Comparison of ENCODE assay signal across 18 cellular contexts in genomic region chr6:146890644-146891434, GRCh38.
DNase-seq lines count a peak whose midpoint lies in the region; ATAC-seq and TF ChIP-seq lines count a peak whose summit lies in the region.
"Had no signal": no experiment of that assay in that cellular context is flagged by ENCODE, and none has a peak within 500 bp of the region (broad histone marks: within the 10 kb centered on the region; RNA-seq: fewer than 3 reads in every experiment).

No MANE protein-coding gene starts in this region.

- H3K27me3 ChIP-seq in CD8-positive, alpha-beta memory T cell (ENCODE audit: insufficient read depth, low read length, poor library complexity, severe bottlenecking), result no peaks in the 10 kb centered on the region
- no peaks in the 10 kb centered on the region for H3K27me3 ChIP-seq in spleen (replicated peaks in 1 of 7)
- H3K27me3 ChIP-seq: sigmoid colon, testis had no signal

- TF ChIP-seq CTCF in epithelial cell of esophagus (IDR thresholded peaks at IDR 0.05; ENCODE audit: insufficient read depth, low read depth, low read length, missing control alignments) (peak; percentile 38), spleen (IDR thresholded peaks at IDR 0.05 in 8 of 11, conservative IDR thresholded peaks at IDR 0.05 in 3 of 11) (no peak)

- CTCF ChIA-PET in CD8-positive, alpha-beta memory T cell (lab: Charles Lee), result no interaction called here

- H3K36me3 Mint-ChIP-seq in CD8-positive, alpha-beta memory T cell, result peaks cover 0 to 2% (median 0%) of the 10 kb centered on the region in 3 donors

- no peak for ATAC-seq in GM19452 (IDR thresholded peaks at IDR 0.05; ENCODE audit: unreplicated experiment)
- ATAC-seq: activated naive CD8-positive, alpha-beta T cell treated with anti-CD3 and anti-CD28 coated beads, Interleukin-2, amount 50 U/mL, for 24 hours had no signal

- H3K9me3 Mint-ChIP-seq in CD8-positive, alpha-beta memory T cell, result peaks cover 0 to 2% (median 0%) of the 10 kb centered on the region in 5 donors
- H3K9me3 Mint-ChIP-seq: activated naive CD8-positive, alpha-beta T cell treated with anti-CD3 and anti-CD28 coated beads, Interleukin-2, amount 50 U/mL, for 24 hours; activated T-helper 1 cell treated with anti-CD3 and anti-CD28 coated beads, Interleukin-12 subunit alpha, Interleukin-12 subunit beta, Interleukin-2, Interleukin-4 antibody, amounts not matched to agents 30 ng/mL and 10 ng/mL and 1 ng/mL, durations not matched to agents 14 hours and 24 hours and 36 hours had no signal

- no peak for TF ChIP-seq POLR2A in spleen (IDR thresholded peaks at IDR 0.05)

- H3K27ac Mint-ChIP-seq in CD8-positive, alpha-beta memory T cell, result no peak overlapping the region
- H3K27ac Mint-ChIP-seq: activated naive CD8-positive, alpha-beta T cell treated with anti-CD3 and anti-CD28 coated beads, Interleukin-2, amount 50 U/mL, for 24 hours; activated T-helper 1 cell treated with anti-CD3 and anti-CD28 coated beads, Interleukin-12 subunit alpha, Interleukin-12 subunit beta, Interleukin-2, Interleukin-4 antibody, amounts not matched to agents 30 ng/mL and 10 ng/mL and 1 ng/mL, durations not matched to agents 14 hours and 24 hours and 36 hours; B cell had no signal

- H3K9me3 ChIP-seq in CD8-positive, alpha-beta memory T cell (ENCODE audit: low read length), result no peaks in the 10 kb centered on the region
- no peaks in the 10 kb centered on the region for H3K9me3 ChIP-seq in spleen
- H3K9me3 ChIP-seq: sigmoid colon, testis had no signal

- H3K4me1 Mint-ChIP-seq in CD8-positive, alpha-beta memory T cell, result no peaks in the 10 kb centered on the region

- 87 to 99% (median 93%) methylated on average over 9 of the region's 9 CpGs for WGBS in spleen, 5 donors

- H3K36me3 ChIP-seq in CD8-positive, alpha-beta memory T cell (ENCODE audit: insufficient read depth, low read length), result no peaks in the 10 kb centered on the region
- H3K36me3 ChIP-seq in spleen, result no peaks in the 10 kb centered on the region
- H3K36me3 ChIP-seq: sigmoid colon had no signal

- peak overlapping the region; percentile 83 for H3K27ac ChIP-seq in CD8-positive, alpha-beta memory T cell (ENCODE audit: low read depth, low read length)
- H3K27ac ChIP-seq in spleen (no peak overlapping the region), caudate nucleus (ENCODE audit: low read depth, low read length) (no peak overlapping the region)
- H3K27ac ChIP-seq: sigmoid colon, testis had no signal

- POLR2A ChIA-PET in CD8-positive, alpha-beta memory T cell (lab: Charles Lee), result no interaction called here

- no peak overlapping the region for H3K4me3 Mint-ChIP-seq in CD8-positive, alpha-beta memory T cell
- H3K4me3 Mint-ChIP-seq: activated naive CD8-positive, alpha-beta T cell treated with anti-CD3 and anti-CD28 coated beads, Interleukin-2, amount 50 U/mL, for 24 hours; activated T-helper 1 cell treated with anti-CD3 and anti-CD28 coated beads, Interleukin-12 subunit alpha, Interleukin-12 subunit beta, Interleukin-2, Interleukin-4 antibody, amounts not matched to agents 30 ng/mL and 10 ng/mL and 1 ng/mL, durations not matched to agents 14 hours and 24 hours and 36 hours; B cell had no signal

- peaks cover 6 to 22% of the 10 kb centered on the region in 2 donors for H3K27me3 Mint-ChIP-seq in CD8-positive, alpha-beta memory T cell

- no peak for DNase-seq in CD8-positive, alpha-beta memory T cell
- peak; percentile 92 to 97 for DNase-seq in NCI-H524 (lab: John Stamatoyannopoulos, UW)
- no peak for DNase-seq in epithelial cell of esophagus (ENCODE audit: low read depth)
- peak; percentile 25 for DNase-seq in myocyte (ENCODE audit: low read depth)
- no peak for DNase-seq in spleen
- no peak for DNase-seq in NCI-H2196 (lab: John Stamatoyannopoulos, UW; ENCODE audit: unreplicated experiment)
- DNase-seq in caudate nucleus (lab: John Stamatoyannopoulos, UW), result no peak
- DNase-seq: activated CD8-positive, alpha-beta memory T cell treated with anti-CD3 and anti-CD28 coated beads for 24 hours; activated naive CD8-positive, alpha-beta T cell treated with anti-CD3 and anti-CD28 coated beads, Interleukin-2, amount 50 U/mL, for 24 hours; central memory CD4-positive, alpha-beta T cell; DMS153; H7; NCI-H187 treated with DMSO at 0.1 percent for 48 hours; sigmoid colon; testis had no signal

- H3K4me1 ChIP-seq in CD8-positive, alpha-beta memory T cell (ENCODE audit: insufficient read depth, low read length), result no peaks in the 10 kb centered on the region
- no peaks in the 10 kb centered on the region for H3K4me1 ChIP-seq in spleen
- H3K4me1 ChIP-seq: sigmoid colon, testis had no signal

- H3K4me3 ChIP-seq in CD8-positive, alpha-beta memory T cell (ENCODE audit: low read length), result no peak overlapping the region
- H3K4me3 ChIP-seq in epithelial cell of esophagus (ENCODE audit: low read length) (no peak overlapping the region), spleen (no peak overlapping the region)
- H3K4me3 ChIP-seq: sigmoid colon, testis had no signal

- intact Hi-C loops in spleen (cut with DNase I; ENCODE audit: low total_unique reads), result no loop called here

Comparison
In these comparisons a context has a peak if more than half of its experiments do, and no peak if none do; other contexts are left out.
1. DNase-seq: peak in NCI-H524 (2 of 2) and myocyte (single experiment); none in CD8-positive, alpha-beta memory T cell (0 of 5), epithelial cell of esophagus (single experiment), spleen (single experiment), NCI-H2196 (single experiment) and caudate nucleus (0 of 61).